In the genomic region with DNA sequence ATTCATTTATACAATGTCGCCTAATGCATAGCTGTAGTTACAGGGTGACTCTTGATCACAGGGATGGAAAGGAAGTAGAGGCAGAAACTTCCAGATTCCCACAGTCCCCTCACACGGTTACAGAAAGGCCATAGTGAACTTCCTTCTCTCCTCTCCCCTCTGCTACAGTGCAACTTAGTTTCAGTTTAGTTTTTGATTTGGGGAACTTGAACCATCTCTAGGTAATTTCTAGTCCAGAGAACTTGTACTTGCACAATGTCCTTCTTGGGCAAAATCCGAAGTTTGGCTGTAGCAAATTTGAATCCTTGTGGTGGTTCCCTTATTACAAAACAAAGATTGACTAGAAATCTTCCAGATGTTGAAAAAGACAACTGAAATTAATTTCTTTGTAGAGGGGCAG, we compare ENCODE assay signal across 8 cellular contexts. TPM values are rescaled to one million over a fixed set of nuclear protein-coding genes. Genes with fewer than 3 reads are reported as not detected.
DNase-seq lines count a peak whose midpoint lies in the region; ATAC-seq and TF ChIP-seq lines count a peak whose summit lies in the region.

No MANE protein-coding gene starts in this region.

- DNase-seq in heart left ventricle (no peak), cardiac septum (ENCODE audit: low spot score) (no peak), medulla oblongata (ENCODE audit: extremely low spot score) (peak; percentile 73), uterus (no peak), NCI-H1048 (lab: John Stamatoyannopoulos, UW) (no peak), ecto neural progenitor cell (ENCODE audit: low spot score) (no peak), chondrocyte (ENCODE audit: low spot score) (no peak)
- DNase-seq in activated CD8-positive, alpha-beta T cell treated with anti-CD3 and anti-CD28 coated beads for 36 hours = no peak

- H3K9me3 ChIP-seq in heart left ventricle (no peaks in the 10 kb centered on the region), uterus (no peaks in the 10 kb centered on the region)

- H3K4me1 Mint-ChIP-seq in activated CD8-positive, alpha-beta T cell treated with anti-CD3 and anti-CD28 coated beads for 36 hours (ENCODE audit: low read depth) = peaks cover 43% of the 10 kb centered on the region
- H3K4me1 Mint-ChIP-seq in chondrocyte (ENCODE audit: low read depth) = peaks cover 36% of the 10 kb centered on the region

- H3K4me1 ChIP-seq in heart left ventricle (peaks cover 0 to 31% (median 15%) of the 10 kb centered on the region in 12 donors), uterus (no peaks in the 10 kb centered on the region)

- peaks cover 0 to 12% (median 5%) of the 10 kb centered on the region in 9 donors for H3K36me3 ChIP-seq in heart left ventricle
- no peaks in the 10 kb centered on the region for H3K36me3 ChIP-seq in uterus

- CTCF ChIA-PET in activated CD8-positive, alpha-beta T cell treated with anti-CD3 and anti-CD28 coated beads for 36 hours (lab: Charles Lee) = no interaction called here

- WGBS in heart left ventricle, 4 donors = 82 to 89% (median 85%) methylated on average over 3 of the region's 3 CpGs

- intact Hi-C loops in heart left ventricle (cut with DNase I) (loop anchor here in 8 of 10 donors (5.0 to 10.0 kb wide), 6 partner anchors 136 to 199 kb away; a partner anchor contains a TSS), cardiac septum (cut with DNase I) (loop anchor here (5.0 kb wide), 1 partner anchor 154 kb away; no protein-coding TSS in a partner anchor), uterus (cut with DNase I; ENCODE audit: low total_unique reads) (no loop called here)
- intact Hi-C loops in activated CD8-positive, alpha-beta T cell treated with anti-CD3 and anti-CD28 coated beads for 36 hours (cut with micrococcal nuclease) = loop anchor here (5.0 kb wide), 1 partner anchor 199 kb away; a partner anchor contains a TSS

- H3K27ac Mint-ChIP-seq in activated CD8-positive, alpha-beta T cell treated with anti-CD3 and anti-CD28 coated beads for 36 hours = peak overlapping the region; percentile 95
- no peak overlapping the region for H3K27ac Mint-ChIP-seq in chondrocyte (ENCODE audit: unreplicated experiment)

- H3K4me3 ChIP-seq in heart left ventricle (peak overlapping the region in 6 of 12 donors; percentile 0 to 98 (median 86)), uterus (peak overlapping the region in 1 of 2 donors; percentile 71)

- TF ChIP-seq CTCF in heart left ventricle (IDR thresholded peaks at IDR 0.05) (no peak), uterus (IDR thresholded peaks at IDR 0.05) (no peak), chondrocyte (IDR thresholded peaks at IDR 0.05) (no peak)
- TF ChIP-seq CTCF in activated CD8-positive, alpha-beta T cell treated with anti-CD3 and anti-CD28 coated beads for 36 hours (IDR thresholded peaks at IDR 0.05) = no peak

- no peaks in the 10 kb centered on the region for H3K27me3 Mint-ChIP-seq in activated CD8-positive, alpha-beta T cell treated with anti-CD3 and anti-CD28 coated beads for 36 hours
- no peaks in the 10 kb centered on the region for H3K27me3 Mint-ChIP-seq in chondrocyte (ENCODE audit: low read depth)

- peak overlapping the region; percentile 81 for H3K4me3 Mint-ChIP-seq in activated CD8-positive, alpha-beta T cell treated with anti-CD3 and anti-CD28 coated beads for 36 hours
- no peak overlapping the region for H3K4me3 Mint-ChIP-seq in chondrocyte (ENCODE audit: unreplicated experiment)

- TF ChIP-seq POLR2A in heart left ventricle (IDR thresholded peaks at IDR 0.05) (no peak), uterus (IDR thresholded peaks at IDR 0.05) (no peak)

- H3K27ac ChIP-seq in heart left ventricle (peak overlapping the region in 9 of 12 donors; percentile 89 to 97 (median 94)), uterus (peak overlapping the region; percentile 89 to 93)

- H3K36me3 Mint-ChIP-seq in activated CD8-positive, alpha-beta T cell treated with anti-CD3 and anti-CD28 coated beads for 36 hours (ENCODE audit: low read depth) = peaks cover 16% of the 10 kb centered on the region
- H3K36me3 Mint-ChIP-seq in chondrocyte (ENCODE audit: low read depth) = peaks cover 4% of the 10 kb centered on the region

- no peaks in the 10 kb centered on the region for H3K9me3 Mint-ChIP-seq in activated CD8-positive, alpha-beta T cell treated with anti-CD3 and anti-CD28 coated beads for 36 hours
- H3K9me3 Mint-ChIP-seq in chondrocyte (ENCODE audit: low read depth) = no peaks in the 10 kb centered on the region

- POLR2A ChIA-PET in activated CD8-positive, alpha-beta T cell treated with anti-CD3 and anti-CD28 coated beads for 36 hours (lab: Charles Lee) = no interaction called here

- no peaks in the 10 kb centered on the region for H3K27me3 ChIP-seq in heart left ventricle
- H3K27me3 ChIP-seq in uterus = no peaks in the 10 kb centered on the region

- ATAC-seq in heart left ventricle = no peak
- no peak for ATAC-seq in activated CD8-positive, alpha-beta T cell treated with anti-CD3 and anti-CD28 coated beads for 36 hours

RNA-seq across cellular contexts. Expression of a gene that starts 1.2 kb away (rescaled TPM):
- total RNA-seq in heart left ventricle (10 to 100 TPM; 29.8 to 53.9 (median 45.5) TPM), cardiac septum (38.4 TPM), uterus (100 to 1,000 TPM in 2 of 4 donors, 10 to 100 TPM in 2; 60.9 to 186 (median 98.6) TPM), chondrocyte (39.6 to 50.6 TPM (median 41.5 TPM) in 3 replicates)
- polyA plus RNA-seq in heart left ventricle = 10 to 100 TPM in 1 of 2 donors, 1 to 10 TPM in 1; 8.8 to 17.0 TPM
- total RNA-seq in activated CD8-positive, alpha-beta T cell treated with anti-CD3 and anti-CD28 coated beads for 36 hours = 10 to 100 TPM; 17.9 to 19.0 TPM
